In the genomic region with DNA sequence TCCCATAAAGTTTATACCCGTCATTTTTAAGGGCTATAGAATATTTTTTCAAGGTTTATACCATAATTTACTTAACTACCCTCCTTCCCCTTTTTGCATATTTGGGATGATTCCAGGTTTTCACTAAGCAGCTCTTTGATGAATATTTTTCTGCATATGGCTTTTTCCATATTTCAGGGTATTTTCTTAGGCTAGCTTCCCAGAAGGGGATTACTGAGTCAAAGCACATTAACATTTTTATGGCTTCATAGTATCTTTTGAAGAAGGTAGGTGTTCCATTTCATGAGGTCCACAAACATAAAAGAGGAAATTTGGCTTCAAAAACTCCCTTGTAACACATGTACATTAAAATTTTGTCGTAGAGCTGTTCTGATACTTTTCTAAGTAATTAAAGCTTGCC, we compare ENCODE assay signal across 24 cellular contexts. TPM values are rescaled to one million over a fixed set of nuclear protein-coding genes. Genes with fewer than 3 reads are reported as not detected.
A peak's percentile ranks its signal among the peaks of the same experiment; 100 is the strongest.
DNase-seq lines count a peak whose midpoint lies in the region; ATAC-seq and TF ChIP-seq lines count a peak whose summit lies in the region.
"Had no signal": no experiment of that assay in that cellular context is flagged by ENCODE, and none has a peak within 500 bp of the region (broad histone marks: within the 10 kb centered on the region; RNA-seq: fewer than 3 reads in every experiment).

No MANE protein-coding gene starts in this region.

- H3K36me3 ChIP-seq in SK-N-MC (ENCODE audit: insufficient read depth, low read length) = no peaks in the 10 kb centered on the region
- no peaks in the 10 kb centered on the region for H3K36me3 ChIP-seq in brain microvascular endothelial cell (replicated peaks)
- H3K36me3 ChIP-seq: ascending aorta, esophagus squamous epithelium, prostate gland, upper lobe of left lung had no signal

- peak; percentile 27 for DNase-seq in EL
- DNase-seq in SK-N-MC (ENCODE audit: low read depth, low spot score) = peak; percentile 28
- no peak for DNase-seq in brain microvascular endothelial cell
- peak; percentile 48 for DNase-seq in myocyte (ENCODE audit: low read depth)
- DNase-seq in NCI-H748 treated with DMSO at 0.1 percent for 48 hours (lab: John Stamatoyannopoulos, UW) = no peak
- DNase-seq in NCI-H1092 treated with DMSO at 0.1 percent for 48 hours (lab: John Stamatoyannopoulos, UW) = no peak
- DNase-seq in activated CD4-positive, alpha-beta T cell treated with anti-CD3 and anti-CD28 coated beads for 1 hour = no peak
- DNase-seq: activated CD4-positive, alpha-beta T cell treated with anti-CD3 and anti-CD28 coated beads, Interleukin-2, amount 10 ng/mL, durations not matched to agents 7 days and 5 days; activated naive CD4-positive, alpha-beta T cell treated with anti-CD3 and anti-CD28 coated beads, Interleukin-2, amount 50 U/mL, for 16 hours; activated T-cell treated with anti-CD3 and anti-CD28 coated beads, Interleukin-2, amount 50 U/mL, for 72 hours; DMS53; effector memory CD4-positive, alpha-beta T cell; esophagus squamous epithelium; GM23248; kidney glomerular epithelial cell; NCI-H187 treated with DMSO at 0.1 percent for 48 hours; NCI-H69; stimulated activated CD4-positive, alpha-beta T cell treated with anti-CD3 and anti-CD28 coated beads, Interleukin-1b, Interleukin-23, amount 100 ng/mL, for 48 hours; upper lobe of left lung had no signal

- no peak for ATAC-seq in HG03196 (IDR thresholded peaks at IDR 0.05; ENCODE audit: unreplicated experiment)
- ATAC-seq: activated T-cell treated with anti-CD3 and anti-CD28 coated beads, Interleukin-2, amount 50 U/mL, for 72 hours had no signal

- peak overlapping the region; percentile 17; the same call in 1 of the 2 replicates for H3K27ac ChIP-seq in SK-N-MC
- peak overlapping the region; percentile 13 for H3K27ac ChIP-seq in brain microvascular endothelial cell
- H3K27ac ChIP-seq: ascending aorta, esophagus squamous epithelium, GM23248, prostate gland, RWPE1, upper lobe of left lung had no signal

- TF ChIP-seq CTCF in brain microvascular endothelial cell (IDR thresholded peaks at IDR 0.05; ENCODE audit: low read depth, low read length, missing control alignments) = no peak

- H3K4me3 ChIP-seq in SK-N-MC (peak overlapping the region; percentile 3; the same call in 1 of the 2 replicates), brain microvascular endothelial cell (ENCODE audit: low read depth, low read length) (no peak overlapping the region)
- H3K4me3 ChIP-seq: ascending aorta, esophagus squamous epithelium, GM23248, prostate gland, upper lobe of left lung had no signal

- H3K9me3 ChIP-seq in SK-N-MC (ENCODE audit: low read depth, low read length) = no peaks in the 10 kb centered on the region
- H3K9me3 ChIP-seq: ascending aorta, esophagus squamous epithelium, prostate gland, upper lobe of left lung had no signal

- in situ Hi-C loops in brain microvascular endothelial cell (cut with HindIII; ENCODE audit: low pct_ligation_motif_present, low sequenced_read_pairs) = no loop called here

- no peaks in the 10 kb centered on the region for H3K27me3 ChIP-seq in brain microvascular endothelial cell (replicated peaks)
- H3K27me3 ChIP-seq: ascending aorta, esophagus squamous epithelium, upper lobe of left lung had no signal

- H3K9ac ChIP-seq in SK-N-MC (ENCODE audit: insufficient read length) = no peak overlapping the region
- H3K9ac ChIP-seq: GM23248 had no signal

RNA-seq across cellular contexts. Expression of a gene that starts 14.6 kb away (rescaled TPM):
- 5.0 and 7.0 TPM in 2 replicates for total RNA-seq in myocyte
- polyA plus RNA-seq in myocyte (2012) = 181 TPM
- total RNA-seq: lung microvascular endothelial cell had no signal

Comparison
In these comparisons a context has a peak if more than half of its experiments do, and no peak if none do; other contexts are left out.
1. DNase-seq: peak in EL (single experiment), SK-N-MC (single experiment) and myocyte (single experiment); none in brain microvascular endothelial cell (single experiment), NCI-H748 treated with DMSO at 0.1 percent for 48 hours (single experiment), NCI-H1092 treated with DMSO at 0.1 percent for 48 hours (single experiment) and activated CD4-positive, alpha-beta T cell treated with anti-CD3 and anti-CD28 coated beads for 1 hour (single experiment).